ENCODE assay signal across 22 cellular contexts in genomic region chr14:104266643-104267575, GRCh38.
DNase-seq lines count a peak whose midpoint lies in the region; ATAC-seq, FAIRE-seq and TF ChIP-seq lines count a peak whose summit lies in the region.
"Had no signal": no experiment of that assay in that cellular context is flagged by ENCODE, and none has a peak within 500 bp of the region (broad histone marks: within the 10 kb centered on the region; RNA-seq: fewer than 3 reads in every experiment).

No MANE protein-coding gene starts in this region.

- peaks cover 3% of the 10 kb centered on the region for H3K4me1 Mint-ChIP-seq in activated naive CD8-positive, alpha-beta T cell treated with anti-CD3 and anti-CD28 coated beads, Interleukin-2, amount 10 ng/mL, durations not matched to agents 7 days and 5 days
- H3K4me1 Mint-ChIP-seq in activated naive CD8-positive, alpha-beta T cell treated with anti-CD3 and anti-CD28 coated beads, Interleukin-2, amount 50 U/mL, for 24 hours, result peaks cover 2% of the 10 kb centered on the region
- H3K4me1 Mint-ChIP-seq: central memory CD8-positive, alpha-beta T cell had no signal

- WGBS in K562 (ENCODE audit: insufficient coverage, low coverage, missing lambda C conversion rate), result 3% methylated on average over 22 of the region's 29 CpGs
- 79% methylated on average over 11 of the region's 29 CpGs for WGBS in right lobe of liver (ENCODE audit: insufficient coverage, low coverage, low lambda C conversion rate, missing lambda C conversion rate)
- 78 to 89% (median 86%) methylated on average over 28 to 29 of the region's 29 CpGs for WGBS in stomach, 5 donors

- H3K9ac ChIP-seq in K562 (ENCODE audit: insufficient read depth in 1 of 2, low read depth in 2 of 2, low read length in 2 of 2), result no peak overlapping the region

- H3K9me1 ChIP-seq in K562 (ENCODE audit: control insufficient read depth, insufficient read depth, low read length), result no peaks in the 10 kb centered on the region

- no peaks in the 10 kb centered on the region for H3K36me3 Mint-ChIP-seq in activated naive CD8-positive, alpha-beta T cell treated with anti-CD3 and anti-CD28 coated beads, Interleukin-2, amount 10 ng/mL, durations not matched to agents 7 days and 5 days
- no peaks in the 10 kb centered on the region for H3K36me3 Mint-ChIP-seq in activated naive CD8-positive, alpha-beta T cell treated with anti-CD3 and anti-CD28 coated beads, Interleukin-2, amount 50 U/mL, for 24 hours (ENCODE audit: low read depth)
- H3K36me3 Mint-ChIP-seq: immature natural killer cell had no signal

- ATAC-seq in activated naive CD8-positive, alpha-beta T cell treated with anti-CD3 and anti-CD28 coated beads, Interleukin-2, amount 10 ng/mL, durations not matched to agents 7 days and 5 days (ENCODE audit: low read depth), result no peak
- no peak for ATAC-seq in activated naive CD8-positive, alpha-beta T cell treated with anti-CD3 and anti-CD28 coated beads, Interleukin-2, amount 50 U/mL, for 24 hours
- ATAC-seq in K562, result no peak
- no peak for ATAC-seq in right lobe of liver
- ATAC-seq: activated CD8-positive, alpha-beta T cell treated with anti-CD3 and anti-CD28 coated beads, Interleukin-2, amount 10 ng/mL, durations not matched to agents 7 days and 5 days; heart right ventricle had no signal

- TF ChIP-seq POLR2A in K562 (conservative IDR thresholded peaks at IDR 0.05) (no peak), right lobe of liver (IDR thresholded peaks at IDR 0.05) (no peak), stomach (IDR thresholded peaks at IDR 0.05) (no peak)

- intact Hi-C loops in K562 (cut with micrococcal nuclease), result no loop called here
- intact Hi-C loops in right lobe of liver (cut with DNase I), result no loop called here
- intact Hi-C loops in stomach (cut with DNase I; ENCODE audit: low total_unique reads), result no loop called here

- H3K36me3 ChIP-seq in K562 (ENCODE audit: control insufficient read depth, insufficient read depth, low read length) (no peaks in the 10 kb centered on the region), right lobe of liver (no peaks in the 10 kb centered on the region), stomach (no peaks in the 10 kb centered on the region)
- H3K36me3 ChIP-seq: heart right ventricle, prostate gland had no signal

- H3K4me3 Mint-ChIP-seq in activated naive CD8-positive, alpha-beta T cell treated with anti-CD3 and anti-CD28 coated beads, Interleukin-2, amount 10 ng/mL, durations not matched to agents 7 days and 5 days, result no peak overlapping the region
- no peak overlapping the region for H3K4me3 Mint-ChIP-seq in activated naive CD8-positive, alpha-beta T cell treated with anti-CD3 and anti-CD28 coated beads, Interleukin-2, amount 50 U/mL, for 24 hours
- H3K4me3 Mint-ChIP-seq: activated CD8-positive, alpha-beta T cell treated with anti-CD3 and anti-CD28 coated beads, Interleukin-2, amount 10 ng/mL, durations not matched to agents 7 days and 5 days; CD4-positive, alpha-beta T cell; central memory CD8-positive, alpha-beta T cell had no signal

- no peak overlapping the region for H3K4me2 ChIP-seq in K562 (ENCODE audit: insufficient read depth, low read length)

- H3K27ac Mint-ChIP-seq in activated naive CD8-positive, alpha-beta T cell treated with anti-CD3 and anti-CD28 coated beads, Interleukin-2, amount 10 ng/mL, durations not matched to agents 7 days and 5 days, result no peak overlapping the region
- no peak overlapping the region for H3K27ac Mint-ChIP-seq in activated naive CD8-positive, alpha-beta T cell treated with anti-CD3 and anti-CD28 coated beads, Interleukin-2, amount 50 U/mL, for 24 hours
- H3K27ac Mint-ChIP-seq: activated CD8-positive, alpha-beta T cell treated with anti-CD3 and anti-CD28 coated beads, Interleukin-2, amount 10 ng/mL, durations not matched to agents 7 days and 5 days; CD4-positive, alpha-beta T cell; immature natural killer cell had no signal

- H3K79me2 ChIP-seq in K562 (ENCODE audit: control insufficient read depth, insufficient read depth, low read length), result no peaks in the 10 kb centered on the region

- TF ChIP-seq EP300 in K562 (IDR thresholded peaks at IDR 0.05; ENCODE audit: low read length) (no peak), stomach (IDR thresholded peaks at IDR 0.05) (no peak)

- H3K27ac ChIP-seq in K562 (ENCODE audit: extremely low read depth, low read depth, low read length) (no peak overlapping the region), right lobe of liver (no peak overlapping the region), stomach (no peak overlapping the region)
- H3K27ac ChIP-seq: heart right ventricle, prostate gland, VCaP had no signal

- H3K4me3 ChIP-seq in K562 (no peak overlapping the region), right lobe of liver (no peak overlapping the region), stomach (no peak overlapping the region)
- H3K4me3 ChIP-seq: heart right ventricle, prostate gland had no signal

- in situ Hi-C loops in K562 (cut with MboI), result no loop called here

- no peaks in the 10 kb centered on the region for H3K9me3 Mint-ChIP-seq in activated naive CD8-positive, alpha-beta T cell treated with anti-CD3 and anti-CD28 coated beads, Interleukin-2, amount 10 ng/mL, durations not matched to agents 7 days and 5 days
- no peaks in the 10 kb centered on the region for H3K9me3 Mint-ChIP-seq in activated naive CD8-positive, alpha-beta T cell treated with anti-CD3 and anti-CD28 coated beads, Interleukin-2, amount 50 U/mL, for 24 hours
- H3K9me3 Mint-ChIP-seq: CD4-positive, alpha-beta T cell; central memory CD8-positive, alpha-beta T cell; immature natural killer cell had no signal

- H2AFZ ChIP-seq in K562 (ENCODE audit: low read depth, low read length), result no peak overlapping the region

- no TSS peak for BruUV-seq in K562 (replicated peaks; lab: Mats Ljungman, UMichigan)

- POLR2A ChIA-PET in activated naive CD8-positive, alpha-beta T cell treated with anti-CD3 and anti-CD28 coated beads, Interleukin-2, amount 10 ng/mL, durations not matched to agents 7 days and 5 days (lab: Charles Lee), result no interaction called here
- POLR2A ChIA-PET in K562 (lab: Yijun Ruan, JAX), result no interaction called here

- no peak for TF ChIP-seq RAD21 in K562 (CRISPR knock-in tag; conservative IDR thresholded peaks at IDR 0.05 in 1 of 2, IDR thresholded peaks at IDR 0.05 in 1 of 2)

- H3K27me3 ChIP-seq in K562 (ENCODE audit: control insufficient read depth in 2 of 2, insufficient read depth in 2 of 2, low read length in 2 of 2) (peaks cover 0 to 11% of the 10 kb centered on the region in 2 experiments; a peak in 2 of 5 replicates), right lobe of liver (no peaks in the 10 kb centered on the region), stomach (no peaks in the 10 kb centered on the region)
- H3K27me3 ChIP-seq: heart right ventricle had no signal

- H3K27me3 Mint-ChIP-seq in activated naive CD8-positive, alpha-beta T cell treated with anti-CD3 and anti-CD28 coated beads, Interleukin-2, amount 10 ng/mL, durations not matched to agents 7 days and 5 days, result peaks cover 4% of the 10 kb centered on the region
- H3K27me3 Mint-ChIP-seq in activated naive CD8-positive, alpha-beta T cell treated with anti-CD3 and anti-CD28 coated beads, Interleukin-2, amount 50 U/mL, for 24 hours, result no peaks in the 10 kb centered on the region

- CTCF ChIA-PET in K562 (lab: Yijun Ruan, JAX; ENCODE audit: low intra/inter-chr PET ratio), result no interaction called here

- no peak for TF ChIP-seq CTCF in K562 (IDR thresholded peaks at IDR 0.05 in 2 of 3, conservative IDR thresholded peaks at IDR 0.05 in 1 of 3; ENCODE audit: insufficient read depth in 2 of 3, low read depth in 1 of 3, low read length in 3 of 3)
- TF ChIP-seq CTCF in right lobe of liver (IDR thresholded peaks at IDR 0.05), result no peak
- TF ChIP-seq CTCF in stomach (IDR thresholded peaks at IDR 0.05), result no peak

- FAIRE-seq in K562 (lab: Jason Lieb, UNC), result no peak

- H3K4me1 ChIP-seq in K562 (replicated peaks in 1 of 2; ENCODE audit: control insufficient read depth in 2 of 2, insufficient read depth in 2 of 2, low read length in 2 of 2) (no peaks in the 10 kb centered on the region; a peak in 1 of 5 replicates), right lobe of liver (no peaks in the 10 kb centered on the region), stomach (no peaks in the 10 kb centered on the region)
- H3K4me1 ChIP-seq: heart right ventricle, prostate gland had no signal

- peak; percentile 18 for DNase-seq in activated naive CD8-positive, alpha-beta T cell treated with anti-CD3 and anti-CD28 coated beads, Interleukin-2, amount 10 ng/mL, durations not matched to agents 7 days and 5 days
- no peak for DNase-seq in activated naive CD8-positive, alpha-beta T cell treated with anti-CD3 and anti-CD28 coated beads, Interleukin-2, amount 50 U/mL, for 24 hours
- DNase-seq in K562 (ENCODE audit: extremely low read depth in 1 of 4, low spot score in 3 of 4), result no peak
- peak; percentile 13 to 47 (median 30) for DNase-seq in right lobe of liver
- peak; percentile 17 for DNase-seq in stomach
- no peak for DNase-seq in LoVo (ENCODE audit: low spot score)
- no peak for DNase-seq in pons (ENCODE audit: low spot score)
- DNase-seq in NOMO-1 treated with dmso at 0.1 percent for 144 hours (lab: John Stamatoyannopoulos, UW; ENCODE audit: unreplicated experiment), result no peak
- DNase-seq: activated CD8-positive, alpha-beta T cell treated with anti-CD3 and anti-CD28 coated beads, Interleukin-2, amount 10 ng/mL, durations not matched to agents 7 days and 5 days; CD4-positive, alpha-beta T cell; HCEC 1CT; immature natural killer cell; IMR-90; MM.1S; NCI-H146; NCI-H2171 treated with DMSO at 0.1 percent for 48 hours; NCI-H69; OCI-M1 had no signal

- no peaks in the 10 kb centered on the region for H3K9me3 ChIP-seq in K562 (replicated peaks; ENCODE audit: control insufficient read depth, insufficient read depth, low read depth, low read length)
- H3K9me3 ChIP-seq in right lobe of liver, result no peaks in the 10 kb centered on the region
- no peaks in the 10 kb centered on the region for H3K9me3 ChIP-seq in stomach
- H3K9me3 ChIP-seq: heart right ventricle, prostate gland had no signal

- no peaks in the 10 kb centered on the region for H4K20me1 ChIP-seq in K562 (replicated peaks; ENCODE audit: control insufficient read depth, insufficient read depth, low read length)

TF ChIP-seq in K562, 482 proteins besides CTCF, POLR2A, EP300 and RAD21 (continues in another document):
- no peak for TF ChIP-seq ZNF778 (CRISPR knock-in tag; IDR thresholded peaks at IDR 0.05)
- TF ChIP-seq EGR1 (conservative IDR thresholded peaks at IDR 0.05), result peak; percentile 51; the same call in 1 of the 2 replicates
- no peak for TF ChIP-seq MNT (conservative IDR thresholded peaks at IDR 0.05)

Comparison
In these comparisons a context has a peak if more than half of its experiments do, and no peak if none do; other contexts are left out.
1. DNase-seq: peak in activated naive CD8-positive, alpha-beta T cell treated with anti-CD3 and anti-CD28 coated beads, Interleukin-2, amount 10 ng/mL, durations not matched to agents 7 days and 5 days (single experiment), right lobe of liver (3 of 3) and stomach (single experiment); none in activated naive CD8-positive, alpha-beta T cell treated with anti-CD3 and anti-CD28 coated beads, Interleukin-2, amount 50 U/mL, for 24 hours (single experiment), K562 (0 of 4), LoVo (single experiment), pons (single experiment) and NOMO-1 treated with dmso at 0.1 percent for 144 hours (single experiment).